In the genomic region with DNA sequence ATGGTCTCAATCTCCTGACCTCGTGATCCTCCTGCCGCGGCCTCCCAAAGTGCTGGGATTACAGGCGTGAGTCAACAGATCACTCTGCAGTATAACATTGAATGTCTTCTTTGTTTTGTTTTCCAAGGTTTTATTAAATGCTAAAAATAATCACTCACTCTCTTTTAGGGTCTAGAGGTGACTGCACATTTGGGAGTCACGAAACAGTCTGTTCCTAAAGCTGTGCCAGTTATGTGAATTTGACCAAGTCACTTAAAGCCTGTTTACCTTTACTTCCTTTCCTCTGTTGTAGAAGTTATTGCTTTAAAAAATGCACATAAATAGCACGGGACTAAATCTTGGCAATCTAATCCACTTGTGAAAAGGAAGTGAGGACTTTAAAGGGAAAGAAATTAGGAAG, we compare ENCODE assay signal across 24 cellular contexts.
"Had no signal": no experiment of that assay in that cellular context is flagged by ENCODE, and none has a peak within 500 bp of the region (broad histone marks: within the 10 kb centered on the region; RNA-seq: fewer than 3 reads in every experiment).

No MANE protein-coding gene starts in this region.

- H3K4me3 ChIP-seq: breast epithelium had no signal

- H3K4me1 ChIP-seq: breast epithelium had no signal

- H3K27ac ChIP-seq: breast epithelium, KMS-11 had no signal

- DNase-seq: activated CD4-positive, alpha-beta T cell treated with anti-CD3 and anti-CD28 coated beads for 48 hours; activated CD4-positive, alpha-beta T cell treated with anti-CD3 and anti-CD28 coated beads, Interleukin-2, amount 50 U/mL, for 4 hours; activated CD8-positive, alpha-beta memory T cell treated with anti-CD3 and anti-CD28 coated beads, Interleukin-2, amount 50 U/mL, for 48 hours; activated CD8-positive, alpha-beta T cell treated with anti-CD3 and anti-CD28 coated beads, Interleukin-2, amount 10 ng/mL, durations not matched to agents 7 days and 5 days; activated effector memory CD4-positive, alpha-beta T cell treated with Interleukin-2 at 50 U/mL for 16 hours; activated naive CD4-positive, alpha-beta T cell; activated T-cell treated with anti-CD3 and anti-CD28 coated beads, Interleukin-2, amount 50 U/mL, for 1 hour; aorta; caudate nucleus; NCI-H1092 treated with DMSO at 0.1 percent for 48 hours; NCI-H1417 treated with DMSO at 0.1 percent for 48 hours; NCI-H1694; NCI-H2029; NCI-H2107; NCI-H2171 treated with DMSO at 0.1 percent for 48 hours; NCI-H345; NCI-H510A; NCI-H526 treated with DMSO at 0.1 percent for 48 hours; NK-92 treated with Interleukin-12 subunit alpha and Interleukin-12 subunit beta, amount 100 ng/mL, for 24 hours; SHP77 treated with DMSO at 0.1 percent for 48 hours; T-cell had no signal

- H3K27me3 ChIP-seq: breast epithelium had no signal

- H3K36me3 ChIP-seq: breast epithelium had no signal

- ATAC-seq: activated CD4-positive, CD25-positive, alpha-beta regulatory T cell treated with anti-CD3 and anti-CD28 coated beads, Interleukin-2, amount 50 U/mL, for 24 hours; activated CD8-positive, alpha-beta T cell treated with anti-CD3 and anti-CD28 coated beads, Interleukin-2, amount 10 ng/mL, durations not matched to agents 7 days and 5 days; T-cell had no signal
